ENCODE assay signal across 24 cellular contexts in the genomic region with DNA sequence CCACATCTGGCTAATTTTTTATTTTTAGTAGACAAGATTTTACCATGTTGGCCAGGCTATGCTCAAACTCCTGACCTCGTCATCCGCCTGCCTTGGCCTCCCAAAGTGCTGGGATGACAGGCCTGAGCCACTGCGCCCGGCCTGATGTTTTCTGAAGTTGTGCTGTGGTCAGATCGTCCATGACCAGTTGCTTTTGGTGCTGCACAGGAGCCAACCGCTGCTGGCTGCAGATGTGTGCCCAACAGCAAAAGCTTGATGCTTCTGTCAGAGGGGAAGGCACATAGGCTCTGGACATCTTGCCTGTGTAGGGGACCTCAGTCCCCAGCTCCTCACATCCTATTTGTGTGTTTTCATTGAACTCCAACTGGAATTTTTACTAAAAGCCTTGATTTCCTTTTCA.
"Had no signal": no experiment of that assay in that cellular context is flagged by ENCODE, and none has a peak within 500 bp of the region (broad histone marks: within the 10 kb centered on the region; RNA-seq: fewer than 3 reads in every experiment).

No MANE protein-coding gene starts in this region.

- H3K36me3 Mint-ChIP-seq: naive thymus-derived CD8-positive, alpha-beta T cell had no signal

- H3K27ac Mint-ChIP-seq: dendritic cell treated with granulocyte-macrophage colony-stimulating factor and Interleukin-4, amounts not matched to agents 40 ng/mL and 50 ng/mL, for 4 days; naive thymus-derived CD8-positive, alpha-beta T cell; nephron progenitor cell; stimulated activated effector memory CD8-positive, alpha-beta T cell treated with anti-CD3 and anti-CD28 coated beads, Interleukin-12 subunit alpha, Interleukin-12 subunit beta, amount 100 ng/mL, for 72 hours had no signal

- H3K9me3 Mint-ChIP-seq: dendritic cell treated with granulocyte-macrophage colony-stimulating factor and Interleukin-4, amounts not matched to agents 40 ng/mL and 50 ng/mL, for 4 days; naive thymus-derived CD8-positive, alpha-beta T cell; nephron progenitor cell; stimulated activated effector memory CD8-positive, alpha-beta T cell treated with anti-CD3 and anti-CD28 coated beads, Interleukin-12 subunit alpha, Interleukin-12 subunit beta, amount 100 ng/mL, for 72 hours had no signal

- H3K4me1 Mint-ChIP-seq: naive thymus-derived CD8-positive, alpha-beta T cell had no signal

- DNase-seq: cerebellar nuclear complex; effector memory CD4-positive, alpha-beta T cell; foreskin keratinocyte; immature natural killer cell; islet precursor cell; kidney glomerular epithelial cell; left ventricle myocardium superior; lower lobe of right lung; naive thymus-derived CD8-positive, alpha-beta T cell; nephron progenitor cell; occipital lobe; ovary; psoas muscle; retina; right lobe of liver; stimulated activated CD4-positive, alpha-beta T cell treated with anti-CD3 and anti-CD28 coated beads, Interleukin-2, amount 100 ng/mL, for 24 hours; stimulated activated CD4-positive, alpha-beta T cell treated with anti-CD3 and anti-CD28 coated beads, Interleukin-4, amount 100 ng/mL, for 24 hours; stimulated activated naive CD4-positive, alpha-beta T cell treated with Interleukin-2 at 50 U/mL for 16 hours; trophoblast cell had no signal

- H3K27ac ChIP-seq: foreskin keratinocyte, lower lobe of right lung, ovary, psoas muscle, right lobe of liver, vagina had no signal

- H3K4me2 ChIP-seq: smooth muscle cell had no signal

- H3K27me3 ChIP-seq: esophagus muscularis mucosa, foreskin keratinocyte, ovary, right lobe of liver, vagina had no signal

- H3K4me3 ChIP-seq: esophagus muscularis mucosa, lower lobe of right lung, ovary, psoas muscle, right lobe of liver, smooth muscle cell, vagina had no signal

- ATAC-seq: foreskin keratinocyte; left ventricle myocardium superior; lower lobe of right lung; naive thymus-derived CD8-positive, alpha-beta T cell; psoas muscle; right lobe of liver; stimulated activated effector memory CD8-positive, alpha-beta T cell treated with anti-CD3 and anti-CD28 coated beads, Interleukin-12 subunit alpha, Interleukin-12 subunit beta, amount 100 ng/mL, for 72 hours had no signal

- H3K9me3 ChIP-seq: esophagus muscularis mucosa, lower lobe of right lung, ovary, psoas muscle, right lobe of liver, vagina had no signal

- H3K4me3 Mint-ChIP-seq: dendritic cell treated with granulocyte-macrophage colony-stimulating factor and Interleukin-4, amounts not matched to agents 40 ng/mL and 50 ng/mL, for 4 days; immature natural killer cell; naive thymus-derived CD8-positive, alpha-beta T cell; stimulated activated effector memory CD8-positive, alpha-beta T cell treated with anti-CD3 and anti-CD28 coated beads, Interleukin-12 subunit alpha, Interleukin-12 subunit beta, amount 100 ng/mL, for 72 hours had no signal

- H3K36me3 ChIP-seq: lower lobe of right lung, ovary, right lobe of liver, vagina had no signal

- H3K27me3 Mint-ChIP-seq: dendritic cell treated with granulocyte-macrophage colony-stimulating factor and Interleukin-4, amounts not matched to agents 40 ng/mL and 50 ng/mL, for 4 days had no signal

- H3K4me1 ChIP-seq: right lobe of liver, vagina had no signal
